ENCODE assay signal across 2 cellular contexts in the genomic region with DNA sequence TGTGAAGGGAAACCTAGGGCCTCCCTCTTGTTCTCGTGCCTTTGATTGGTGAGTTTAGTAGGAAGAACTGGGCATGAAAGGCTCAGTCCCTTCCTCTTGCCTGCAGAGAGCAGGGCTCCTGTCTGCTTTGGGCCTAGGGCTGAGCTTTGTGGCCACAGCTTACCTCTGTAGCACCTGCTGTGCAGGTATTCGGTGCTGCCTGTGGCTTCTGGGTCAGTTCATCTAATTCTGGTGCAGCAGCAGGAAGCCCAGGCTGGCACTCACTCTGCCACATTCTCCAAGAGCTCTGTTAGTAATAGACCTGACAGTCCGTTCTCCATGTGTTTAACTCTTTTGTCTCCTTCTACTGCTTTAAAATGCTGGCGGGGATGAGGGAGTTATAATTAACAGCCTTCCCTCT.
A peak's percentile ranks its signal among the peaks of the same experiment; 100 is the strongest.
TF ChIP-seq lines count a peak whose summit lies in the region.

No MANE protein-coding gene starts in this region.

TF ChIP-seq in GM23338, 12 proteins besides CTCF, POLR2A, EP300 and RAD21:
- TF ChIP-seq, protein P1, sequence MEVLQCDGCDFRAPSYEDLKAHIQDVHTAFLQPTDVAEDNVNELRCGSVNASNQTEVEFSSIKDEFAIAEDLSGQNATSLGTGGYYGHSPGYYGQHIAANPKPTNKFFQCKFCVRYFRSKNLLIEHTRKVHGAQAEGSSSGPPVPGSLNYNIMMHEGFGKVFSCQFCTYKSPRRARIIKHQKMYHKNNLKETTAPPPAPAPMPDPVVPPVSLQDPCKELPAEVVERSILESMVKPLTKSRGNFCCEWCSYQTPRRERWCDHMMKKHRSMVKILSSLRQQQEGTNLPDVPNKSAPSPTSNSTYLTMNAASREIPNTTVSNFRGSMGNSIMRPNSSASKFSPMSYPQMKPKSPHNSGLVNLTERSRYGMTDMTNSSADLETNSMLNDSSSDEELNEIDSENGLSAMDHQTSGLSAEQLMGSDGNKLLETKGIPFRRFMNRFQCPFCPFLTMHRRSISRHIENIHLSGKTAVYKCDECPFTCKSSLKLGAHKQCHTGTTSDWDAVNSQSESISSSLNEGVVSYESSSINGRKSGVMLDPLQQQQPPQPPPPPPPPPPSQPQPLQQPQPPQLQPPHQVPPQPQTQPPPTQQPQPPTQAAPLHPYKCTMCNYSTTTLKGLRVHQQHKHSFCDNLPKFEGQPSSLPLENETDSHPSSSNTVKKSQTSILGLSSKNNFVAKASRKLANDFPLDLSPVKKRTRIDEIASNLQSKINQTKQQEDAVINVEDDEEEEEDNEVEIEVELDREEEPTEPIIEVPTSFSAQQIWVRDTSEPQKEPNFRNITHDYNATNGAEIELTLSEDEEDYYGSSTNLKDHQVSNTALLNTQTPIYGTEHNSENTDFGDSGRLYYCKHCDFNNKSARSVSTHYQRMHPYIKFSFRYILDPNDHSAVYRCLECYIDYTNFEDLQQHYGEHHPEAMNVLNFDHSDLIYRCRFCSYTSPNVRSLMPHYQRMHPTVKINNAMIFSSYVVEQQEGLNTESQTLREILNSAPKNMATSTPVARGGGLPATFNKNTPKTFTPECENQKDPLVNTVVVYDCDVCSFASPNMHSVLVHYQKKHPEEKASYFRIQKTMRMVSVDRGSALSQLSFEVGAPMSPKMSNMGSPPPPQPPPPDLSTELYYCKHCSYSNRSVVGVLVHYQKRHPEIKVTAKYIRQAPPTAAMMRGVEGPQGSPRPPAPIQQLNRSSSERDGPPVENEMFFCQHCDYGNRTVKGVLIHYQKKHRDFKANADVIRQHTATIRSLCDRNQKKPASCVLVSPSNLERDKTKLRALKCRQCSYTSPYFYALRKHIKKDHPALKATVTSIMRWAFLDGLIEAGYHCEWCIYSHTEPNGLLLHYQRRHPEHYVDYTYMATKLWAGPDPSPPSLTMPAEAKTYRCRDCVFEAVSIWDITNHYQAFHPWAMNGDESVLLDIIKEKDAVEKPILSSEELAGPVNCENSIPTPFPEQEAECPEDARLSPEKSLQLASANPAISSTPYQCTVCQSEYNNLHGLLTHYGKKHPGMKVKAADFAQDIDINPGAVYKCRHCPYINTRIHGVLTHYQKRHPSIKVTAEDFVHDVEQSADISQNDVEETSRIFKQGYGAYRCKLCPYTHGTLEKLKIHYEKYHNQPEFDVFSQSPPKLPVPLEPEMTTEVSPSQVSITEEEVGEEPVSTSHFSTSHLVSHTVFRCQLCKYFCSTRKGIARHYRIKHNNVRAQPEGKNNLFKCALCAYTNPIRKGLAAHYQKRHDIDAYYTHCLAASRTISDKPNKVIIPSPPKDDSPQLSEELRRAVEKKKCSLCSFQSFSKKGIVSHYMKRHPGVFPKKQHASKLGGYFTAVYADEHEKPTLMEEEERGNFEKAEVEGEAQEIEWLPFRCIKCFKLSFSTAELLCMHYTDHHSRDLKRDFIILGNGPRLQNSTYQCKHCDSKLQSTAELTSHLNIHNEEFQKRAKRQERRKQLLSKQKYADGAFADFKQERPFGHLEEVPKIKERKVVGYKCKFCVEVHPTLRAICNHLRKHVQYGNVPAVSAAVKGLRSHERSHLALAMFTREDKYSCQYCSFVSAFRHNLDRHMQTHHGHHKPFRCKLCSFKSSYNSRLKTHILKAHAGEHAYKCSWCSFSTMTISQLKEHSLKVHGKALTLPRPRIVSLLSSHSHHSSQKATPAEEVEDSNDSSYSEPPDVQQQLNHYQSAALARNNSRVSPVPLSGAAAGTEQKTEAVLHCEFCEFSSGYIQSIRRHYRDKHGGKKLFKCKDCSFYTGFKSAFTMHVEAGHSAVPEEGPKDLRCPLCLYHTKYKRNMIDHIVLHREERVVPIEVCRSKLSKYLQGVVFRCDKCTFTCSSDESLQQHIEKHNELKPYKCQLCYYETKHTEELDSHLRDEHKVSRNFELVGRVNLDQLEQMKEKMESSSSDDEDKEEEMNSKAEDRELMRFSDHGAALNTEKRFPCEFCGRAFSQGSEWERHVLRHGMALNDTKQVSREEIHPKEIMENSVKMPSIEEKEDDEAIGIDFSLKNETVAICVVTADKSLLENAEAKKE (CRISPR knock-in tag; IDR thresholded peaks at IDR 0.05) = peak; percentile 88
- TF ChIP-seq, protein P2, sequence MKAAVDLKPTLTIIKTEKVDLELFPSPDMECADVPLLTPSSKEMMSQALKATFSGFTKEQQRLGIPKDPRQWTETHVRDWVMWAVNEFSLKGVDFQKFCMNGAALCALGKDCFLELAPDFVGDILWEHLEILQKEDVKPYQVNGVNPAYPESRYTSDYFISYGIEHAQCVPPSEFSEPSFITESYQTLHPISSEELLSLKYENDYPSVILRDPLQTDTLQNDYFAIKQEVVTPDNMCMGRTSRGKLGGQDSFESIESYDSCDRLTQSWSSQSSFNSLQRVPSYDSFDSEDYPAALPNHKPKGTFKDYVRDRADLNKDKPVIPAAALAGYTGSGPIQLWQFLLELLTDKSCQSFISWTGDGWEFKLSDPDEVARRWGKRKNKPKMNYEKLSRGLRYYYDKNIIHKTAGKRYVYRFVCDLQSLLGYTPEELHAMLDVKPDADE (IDR thresholded peaks at IDR 0.05) = no peak
- TF ChIP-seq, protein P3, sequence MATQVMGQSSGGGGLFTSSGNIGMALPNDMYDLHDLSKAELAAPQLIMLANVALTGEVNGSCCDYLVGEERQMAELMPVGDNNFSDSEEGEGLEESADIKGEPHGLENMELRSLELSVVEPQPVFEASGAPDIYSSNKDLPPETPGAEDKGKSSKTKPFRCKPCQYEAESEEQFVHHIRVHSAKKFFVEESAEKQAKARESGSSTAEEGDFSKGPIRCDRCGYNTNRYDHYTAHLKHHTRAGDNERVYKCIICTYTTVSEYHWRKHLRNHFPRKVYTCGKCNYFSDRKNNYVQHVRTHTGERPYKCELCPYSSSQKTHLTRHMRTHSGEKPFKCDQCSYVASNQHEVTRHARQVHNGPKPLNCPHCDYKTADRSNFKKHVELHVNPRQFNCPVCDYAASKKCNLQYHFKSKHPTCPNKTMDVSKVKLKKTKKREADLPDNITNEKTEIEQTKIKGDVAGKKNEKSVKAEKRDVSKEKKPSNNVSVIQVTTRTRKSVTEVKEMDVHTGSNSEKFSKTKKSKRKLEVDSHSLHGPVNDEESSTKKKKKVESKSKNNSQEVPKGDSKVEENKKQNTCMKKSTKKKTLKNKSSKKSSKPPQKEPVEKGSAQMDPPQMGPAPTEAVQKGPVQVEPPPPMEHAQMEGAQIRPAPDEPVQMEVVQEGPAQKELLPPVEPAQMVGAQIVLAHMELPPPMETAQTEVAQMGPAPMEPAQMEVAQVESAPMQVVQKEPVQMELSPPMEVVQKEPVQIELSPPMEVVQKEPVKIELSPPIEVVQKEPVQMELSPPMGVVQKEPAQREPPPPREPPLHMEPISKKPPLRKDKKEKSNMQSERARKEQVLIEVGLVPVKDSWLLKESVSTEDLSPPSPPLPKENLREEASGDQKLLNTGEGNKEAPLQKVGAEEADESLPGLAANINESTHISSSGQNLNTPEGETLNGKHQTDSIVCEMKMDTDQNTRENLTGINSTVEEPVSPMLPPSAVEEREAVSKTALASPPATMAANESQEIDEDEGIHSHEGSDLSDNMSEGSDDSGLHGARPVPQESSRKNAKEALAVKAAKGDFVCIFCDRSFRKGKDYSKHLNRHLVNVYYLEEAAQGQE (IDR thresholded peaks at IDR 0.05; ENCODE audit: unreplicated experiment) = no peak

TF ChIP-seq in WTC11, 78 proteins besides CTCF, POLR2A, EP300 and RAD21 (continued from another document):
- no peak for TF ChIP-seq ZNF317 (CRISPR knock-in tag; IDR thresholded peaks at IDR 0.05; ENCODE audit: borderline replicate concordance, low read depth)
- TF ChIP-seq ZNF423 (CRISPR knock-in tag; IDR thresholded peaks at IDR 0.05) = peak; percentile 60
- no peak for TF ChIP-seq ESRRA (CRISPR knock-in tag; IDR thresholded peaks at IDR 0.05; ENCODE audit: borderline replicate concordance)
- TF ChIP-seq ELF4 (CRISPR knock-in tag; IDR thresholded peaks at IDR 0.05; ENCODE audit: low read depth) = no peak
- TF ChIP-seq, protein P4, sequence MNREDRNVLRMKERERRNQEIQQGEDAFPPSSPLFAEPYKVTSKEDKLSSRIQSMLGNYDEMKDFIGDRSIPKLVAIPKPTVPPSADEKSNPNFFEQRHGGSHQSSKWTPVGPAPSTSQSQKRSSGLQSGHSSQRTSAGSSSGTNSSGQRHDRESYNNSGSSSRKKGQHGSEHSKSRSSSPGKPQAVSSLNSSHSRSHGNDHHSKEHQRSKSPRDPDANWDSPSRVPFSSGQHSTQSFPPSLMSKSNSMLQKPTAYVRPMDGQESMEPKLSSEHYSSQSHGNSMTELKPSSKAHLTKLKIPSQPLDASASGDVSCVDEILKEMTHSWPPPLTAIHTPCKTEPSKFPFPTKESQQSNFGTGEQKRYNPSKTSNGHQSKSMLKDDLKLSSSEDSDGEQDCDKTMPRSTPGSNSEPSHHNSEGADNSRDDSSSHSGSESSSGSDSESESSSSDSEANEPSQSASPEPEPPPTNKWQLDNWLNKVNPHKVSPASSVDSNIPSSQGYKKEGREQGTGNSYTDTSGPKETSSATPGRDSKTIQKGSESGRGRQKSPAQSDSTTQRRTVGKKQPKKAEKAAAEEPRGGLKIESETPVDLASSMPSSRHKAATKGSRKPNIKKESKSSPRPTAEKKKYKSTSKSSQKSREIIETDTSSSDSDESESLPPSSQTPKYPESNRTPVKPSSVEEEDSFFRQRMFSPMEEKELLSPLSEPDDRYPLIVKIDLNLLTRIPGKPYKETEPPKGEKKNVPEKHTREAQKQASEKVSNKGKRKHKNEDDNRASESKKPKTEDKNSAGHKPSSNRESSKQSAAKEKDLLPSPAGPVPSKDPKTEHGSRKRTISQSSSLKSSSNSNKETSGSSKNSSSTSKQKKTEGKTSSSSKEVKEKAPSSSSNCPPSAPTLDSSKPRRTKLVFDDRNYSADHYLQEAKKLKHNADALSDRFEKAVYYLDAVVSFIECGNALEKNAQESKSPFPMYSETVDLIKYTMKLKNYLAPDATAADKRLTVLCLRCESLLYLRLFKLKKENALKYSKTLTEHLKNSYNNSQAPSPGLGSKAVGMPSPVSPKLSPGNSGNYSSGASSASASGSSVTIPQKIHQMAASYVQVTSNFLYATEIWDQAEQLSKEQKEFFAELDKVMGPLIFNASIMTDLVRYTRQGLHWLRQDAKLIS (CRISPR knock-in tag; IDR thresholded peaks at IDR 0.05; ENCODE audit: borderline replicate concordance) = no peak
- TF ChIP-seq EMX1 (CRISPR knock-in tag; IDR thresholded peaks at IDR 0.05) = no peak
- no peak for TF ChIP-seq FOXP1 (CRISPR knock-in tag; IDR thresholded peaks at IDR 0.05; ENCODE audit: borderline replicate concordance)
- TF ChIP-seq, protein P5, sequence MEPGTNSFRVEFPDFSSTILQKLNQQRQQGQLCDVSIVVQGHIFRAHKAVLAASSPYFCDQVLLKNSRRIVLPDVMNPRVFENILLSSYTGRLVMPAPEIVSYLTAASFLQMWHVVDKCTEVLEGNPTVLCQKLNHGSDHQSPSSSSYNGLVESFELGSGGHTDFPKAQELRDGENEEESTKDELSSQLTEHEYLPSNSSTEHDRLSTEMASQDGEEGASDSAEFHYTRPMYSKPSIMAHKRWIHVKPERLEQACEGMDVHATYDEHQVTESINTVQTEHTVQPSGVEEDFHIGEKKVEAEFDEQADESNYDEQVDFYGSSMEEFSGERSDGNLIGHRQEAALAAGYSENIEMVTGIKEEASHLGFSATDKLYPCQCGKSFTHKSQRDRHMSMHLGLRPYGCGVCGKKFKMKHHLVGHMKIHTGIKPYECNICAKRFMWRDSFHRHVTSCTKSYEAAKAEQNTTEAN (CRISPR knock-in tag; IDR thresholded peaks at IDR 0.05) = no peak
- TF ChIP-seq, protein P6, sequence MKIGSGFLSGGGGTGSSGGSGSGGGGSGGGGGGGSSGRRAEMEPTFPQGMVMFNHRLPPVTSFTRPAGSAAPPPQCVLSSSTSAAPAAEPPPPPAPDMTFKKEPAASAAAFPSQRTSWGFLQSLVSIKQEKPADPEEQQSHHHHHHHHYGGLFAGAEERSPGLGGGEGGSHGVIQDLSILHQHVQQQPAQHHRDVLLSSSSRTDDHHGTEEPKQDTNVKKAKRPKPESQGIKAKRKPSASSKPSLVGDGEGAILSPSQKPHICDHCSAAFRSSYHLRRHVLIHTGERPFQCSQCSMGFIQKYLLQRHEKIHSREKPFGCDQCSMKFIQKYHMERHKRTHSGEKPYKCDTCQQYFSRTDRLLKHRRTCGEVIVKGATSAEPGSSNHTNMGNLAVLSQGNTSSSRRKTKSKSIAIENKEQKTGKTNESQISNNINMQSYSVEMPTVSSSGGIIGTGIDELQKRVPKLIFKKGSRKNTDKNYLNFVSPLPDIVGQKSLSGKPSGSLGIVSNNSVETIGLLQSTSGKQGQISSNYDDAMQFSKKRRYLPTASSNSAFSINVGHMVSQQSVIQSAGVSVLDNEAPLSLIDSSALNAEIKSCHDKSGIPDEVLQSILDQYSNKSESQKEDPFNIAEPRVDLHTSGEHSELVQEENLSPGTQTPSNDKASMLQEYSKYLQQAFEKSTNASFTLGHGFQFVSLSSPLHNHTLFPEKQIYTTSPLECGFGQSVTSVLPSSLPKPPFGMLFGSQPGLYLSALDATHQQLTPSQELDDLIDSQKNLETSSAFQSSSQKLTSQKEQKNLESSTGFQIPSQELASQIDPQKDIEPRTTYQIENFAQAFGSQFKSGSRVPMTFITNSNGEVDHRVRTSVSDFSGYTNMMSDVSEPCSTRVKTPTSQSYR (CRISPR knock-in tag; IDR thresholded peaks at IDR 0.05) = no peak
- no peak for TF ChIP-seq JAZF1 (CRISPR knock-in tag; IDR thresholded peaks at IDR 0.05)
- TF ChIP-seq NR2C2 (CRISPR knock-in tag; IDR thresholded peaks at IDR 0.05) = no peak
